Comparison of ENCODE assay signal across 1 cellular context in genomic region chr3:4720316-4721075, GRCh38.
TF ChIP-seq lines count a peak whose summit lies in the region.

No MANE protein-coding gene starts in this region.

TF ChIP-seq in K562, 482 proteins besides CTCF, POLR2A, EP300 and RAD21 (continued from another document):
- peak; percentile 84; the same call in 1 of the 2 replicates for TF ChIP-seq STAG1 (CRISPR knock-in tag; IDR thresholded peaks at IDR 0.05; ENCODE audit: borderline replicate concordance)
- no peak for TF ChIP-seq ETS1 (conservative IDR thresholded peaks at IDR 0.05; ENCODE audit: control insufficient read depth, low read depth, low read length)
- TF ChIP-seq THRA (IDR thresholded peaks at IDR 0.05), result no peak
- TF ChIP-seq SOX6 (IDR thresholded peaks at IDR 0.05), result peak; percentile 33
- peak; percentile 33; the same call in 1 of the 2 replicates for TF ChIP-seq JUND (IDR thresholded peaks at IDR 0.05; ENCODE audit: borderline replicate concordance, low read depth, low read length)
- TF ChIP-seq JUND (tag; IDR thresholded peaks at IDR 0.05; ENCODE audit: borderline replicate concordance, low read depth, low read length), result peak; percentile 54; the same call in 1 of the 3 replicates
- TF ChIP-seq SMC3 (conservative IDR thresholded peaks at IDR 0.05; ENCODE audit: insufficient read depth, low read depth, low read length), result peak; percentile 81
- no peak for TF ChIP-seq ZNF282 (CRISPR knock-in tag; IDR thresholded peaks at IDR 0.05)
- TF ChIP-seq FOXA3 (CRISPR knock-in tag; conservative IDR thresholded peaks at IDR 0.05 in 1 of 2, IDR thresholded peaks at IDR 0.05 in 1 of 2), result no peak
- TF ChIP-seq, protein P1, sequence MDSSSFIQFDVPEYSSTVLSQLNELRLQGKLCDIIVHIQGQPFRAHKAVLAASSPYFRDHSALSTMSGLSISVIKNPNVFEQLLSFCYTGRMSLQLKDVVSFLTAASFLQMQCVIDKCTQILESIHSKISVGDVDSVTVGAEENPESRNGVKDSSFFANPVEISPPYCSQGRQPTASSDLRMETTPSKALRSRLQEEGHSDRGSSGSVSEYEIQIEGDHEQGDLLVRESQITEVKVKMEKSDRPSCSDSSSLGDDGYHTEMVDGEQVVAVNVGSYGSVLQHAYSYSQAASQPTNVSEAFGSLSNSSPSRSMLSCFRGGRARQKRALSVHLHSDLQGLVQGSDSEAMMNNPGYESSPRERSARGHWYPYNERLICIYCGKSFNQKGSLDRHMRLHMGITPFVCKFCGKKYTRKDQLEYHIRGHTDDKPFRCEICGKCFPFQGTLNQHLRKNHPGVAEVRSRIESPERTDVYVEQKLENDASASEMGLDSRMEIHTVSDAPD (CRISPR knock-in tag; IDR thresholded peaks at IDR 0.05), result no peak
- peak in 1 of 2 experiments; percentile 78; a peak in 1 of 4 replicates for TF ChIP-seq MAZ (CRISPR knock-in tag; conservative IDR thresholded peaks at IDR 0.05 in 1 of 2, IDR thresholded peaks at IDR 0.05 in 1 of 2)
- TF ChIP-seq SMAD1 (IDR thresholded peaks at IDR 0.05; ENCODE audit: low read depth, low read length, partially characterized antibody), result peak; percentile 68
- no peak for TF ChIP-seq THRB (CRISPR knock-in tag; conservative IDR thresholded peaks at IDR 0.05)
- TF ChIP-seq RCOR1 (IDR thresholded peaks at IDR 0.05; ENCODE audit: borderline replicate concordance in 1 of 2, low read depth in 2 of 2, low read length in 2 of 2), result peak in 1 of 2 experiments; percentile 49; a peak in 1 of 4 replicates
- TF ChIP-seq TBP (optimal IDR thresholded peaks at IDR 0.05; ENCODE audit: low read depth, low read length), result peak; percentile 12
- no peak for TF ChIP-seq HINFP (tag; conservative IDR thresholded peaks at IDR 0.05; ENCODE audit: low read depth)
- peak; percentile 24; the same call in 1 of the 2 replicates for TF ChIP-seq L3MBTL2 (IDR thresholded peaks at IDR 0.05)
- peak; percentile 41; the same call in 1 of the 2 replicates for TF ChIP-seq CXXC5 (CRISPR knock-in tag; IDR thresholded peaks at IDR 0.05)
- peak; percentile 25; the same call in 1 of the 2 replicates for TF ChIP-seq VEZF1 (CRISPR knock-in tag; IDR thresholded peaks at IDR 0.05)
- no peak for TF ChIP-seq ZKSCAN1 (IDR thresholded peaks at IDR 0.05; ENCODE audit: low read depth, low read length)
- TF ChIP-seq ZNF277 (CRISPR knock-in tag; IDR thresholded peaks at IDR 0.05; ENCODE audit: borderline replicate concordance), result no peak
- 0 out of 2 replicates have a peak, but pooled peaks have one; percentile 8 for TF ChIP-seq ARID2 (IDR thresholded peaks at IDR 0.05)
- peak in 1 of 2 experiments; percentile 36; a peak in 1 of 4 replicates for TF ChIP-seq FOXK2 (conservative IDR thresholded peaks at IDR 0.05 in 1 of 2, IDR thresholded peaks at IDR 0.05 in 1 of 2; ENCODE audit: low read depth in 2 of 2)
- peak; percentile 83 for TF ChIP-seq ESRRA (IDR thresholded peaks at IDR 0.05; ENCODE audit: borderline replicate concordance, low read depth)
- peak; percentile 87 for TF ChIP-seq DEAF1 (CRISPR knock-in tag; IDR thresholded peaks at IDR 0.05)
- no peak for TF ChIP-seq RUNX1 (IDR thresholded peaks at IDR 0.05; ENCODE audit: low read depth)
- peak; percentile 69; the same call in 1 of the 2 replicates for TF ChIP-seq CTBP1 (IDR thresholded peaks at IDR 0.05; ENCODE audit: borderline replicate concordance)
- TF ChIP-seq, protein P2, sequence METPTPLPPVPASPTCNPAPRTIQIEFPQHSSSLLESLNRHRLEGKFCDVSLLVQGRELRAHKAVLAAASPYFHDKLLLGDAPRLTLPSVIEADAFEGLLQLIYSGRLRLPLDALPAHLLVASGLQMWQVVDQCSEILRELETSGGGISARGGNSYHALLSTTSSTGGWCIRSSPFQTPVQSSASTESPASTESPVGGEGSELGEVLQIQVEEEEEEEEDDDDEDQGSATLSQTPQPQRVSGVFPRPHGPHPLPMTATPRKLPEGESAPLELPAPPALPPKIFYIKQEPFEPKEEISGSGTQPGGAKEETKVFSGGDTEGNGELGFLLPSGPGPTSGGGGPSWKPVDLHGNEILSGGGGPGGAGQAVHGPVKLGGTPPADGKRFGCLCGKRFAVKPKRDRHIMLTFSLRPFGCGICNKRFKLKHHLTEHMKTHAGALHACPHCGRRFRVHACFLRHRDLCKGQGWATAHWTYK (CRISPR knock-in tag; IDR thresholded peaks at IDR 0.05), result 0 out of 2 replicates have a peak, but pooled peaks have one; percentile 30
- no peak for TF ChIP-seq ZNF347 (CRISPR knock-in tag; IDR thresholded peaks at IDR 0.05; ENCODE audit: low read depth)
- TF ChIP-seq ZFP36 (IDR thresholded peaks at IDR 0.05; ENCODE audit: low read depth, low read length, partially characterized antibody), result no peak
- 0 out of 2 replicates have a peak, but pooled peaks have one; percentile 10 for TF ChIP-seq STAT5A (IDR thresholded peaks at IDR 0.05; ENCODE audit: borderline replicate concordance, low read length)
- TF ChIP-seq BHLHE40 (IDR thresholded peaks at IDR 0.05; ENCODE audit: low read length), result 0 out of 2 replicates have a peak, but pooled peaks have one; percentile 23
- TF ChIP-seq SP1 (CRISPR knock-in tag; IDR thresholded peaks at IDR 0.05), result peak; percentile 53; the same call in 1 of the 2 replicates
